Comparison of ENCODE assay signal across 21 cellular contexts in genomic region chr2:228245601-228246000, GRCh38.
A peak's percentile ranks its signal among the peaks of the same experiment; 100 is the strongest.
DNase-seq lines count a peak whose midpoint lies in the region; ATAC-seq, FAIRE-seq and TF ChIP-seq lines count a peak whose summit lies in the region.
"Had no signal": no experiment of that assay in that cellular context is flagged by ENCODE, and none has a peak within 500 bp of the region (broad histone marks: within the 10 kb centered on the region; RNA-seq: fewer than 3 reads in every experiment).

No MANE protein-coding gene starts in this region.

- H3K4me3 Mint-ChIP-seq in activated CD8-positive, alpha-beta T cell treated with anti-CD3 and anti-CD28 coated beads, Interleukin-2, amount 10 ng/mL, durations not matched to agents 7 days and 5 days: no peak overlapping the region
- H3K4me3 Mint-ChIP-seq: CD4-positive, CD25-positive, alpha-beta regulatory T cell; HFFc6 had no signal

- H3K79me2 ChIP-seq in H1 (ENCODE audit: control insufficient read depth in 1 of 2, insufficient read depth in 2 of 2, low read length in 2 of 2): no peaks in the 10 kb centered on the region

- POLR2A ChIA-PET in H1 (lab: Charles Lee; ENCODE audit: partially characterized antibody): no interaction called here
- POLR2A ChIA-PET in activated CD8-positive, alpha-beta T cell treated with anti-CD3 and anti-CD28 coated beads, Interleukin-2, amount 10 ng/mL, durations not matched to agents 7 days and 5 days (lab: Charles Lee): no interaction called here

- H4K5ac ChIP-seq in H1 (ENCODE audit: insufficient read length, low read depth, low read length): no peak overlapping the region

- H4K91ac ChIP-seq in H1 (replicated peaks; ENCODE audit: insufficient read length, low read length): no peak overlapping the region

- H3K18ac ChIP-seq in H1 (ENCODE audit: extremely low read depth, low read length): no peak overlapping the region

- no peak overlapping the region for H2BK120ac ChIP-seq in H1 (replicated peaks; ENCODE audit: low read depth, low read length)

- H3K27ac ChIP-seq in H1 (ENCODE audit: low read depth, low read length): no peak overlapping the region
- H3K27ac ChIP-seq: BLaER1 treated with 17β-estradiol and CSF1 and Interleukin-3, amounts not matched to agents 10 nM and 100 nM; HL-60 had no signal

- no peak for TF ChIP-seq CTCF in H1 (IDR thresholded peaks at IDR 0.05; ENCODE audit: control extremely low read depth in 1 of 3, insufficient read depth in 1 of 3, low read depth in 1 of 3, low read length in 3 of 3)

- no peak for ATAC-seq in GM18511 (IDR thresholded peaks at IDR 0.05; ENCODE audit: unreplicated experiment)
- no peak for ATAC-seq in activated CD8-positive, alpha-beta T cell treated with anti-CD3 and anti-CD28 coated beads, Interleukin-2, amount 10 ng/mL, durations not matched to agents 7 days and 5 days

- peak; percentile 15 for DNase-seq in NCI-H2107 treated with DMSO at 0.1 percent for 48 hours (lab: John Stamatoyannopoulos, UW; ENCODE audit: unreplicated experiment)
- DNase-seq in NCI-H2107 (lab: John Stamatoyannopoulos, UW): no peak
- peak; percentile 40 for DNase-seq in NCI-H1694 treated with DMSO at 0.1 percent for 48 hours (lab: John Stamatoyannopoulos, UW)
- peak; percentile 22 for DNase-seq in NCI-H524 treated with DMSO at 0.1 percent for 48 hours (lab: John Stamatoyannopoulos, UW)
- DNase-seq in H1 (ENCODE audit: low read depth in 1 of 2, low spot score in 2 of 2): no peak
- DNase-seq in NCI-H1048 (lab: John Stamatoyannopoulos, UW): no peak
- no peak for DNase-seq in activated CD8-positive, alpha-beta T cell treated with anti-CD3 and anti-CD28 coated beads, Interleukin-2, amount 10 ng/mL, durations not matched to agents 7 days and 5 days
- DNase-seq: 8988T; AML-193; Calu3; CD4-positive, CD25-positive, alpha-beta regulatory T cell; DMS153; DMS79 treated with DMSO at 0.1 percent for 48 hours; EL; GDM1; HCEC 1CT; HFFc6 had no signal

- no peak overlapping the region for H3K56ac ChIP-seq in H1 (replicated peaks; ENCODE audit: insufficient read length, low read depth, low read length)

- no peak overlapping the region for H3K4me3 ChIP-seq in H1 (ENCODE audit: extremely low read depth in 1 of 4, insufficient read depth in 2 of 4, low read depth in 3 of 4, low read length in 4 of 4)
- H3K4me3 ChIP-seq: BLaER1 treated with 17β-estradiol and CSF1 and Interleukin-3, amounts not matched to agents 10 nM and 100 nM had no signal

- CTCF ChIA-PET in H1 (lab: Charles Lee; ENCODE audit: partially characterized antibody): interaction anchor here (1.0 kb wide), 1 partner anchor 11 kb away, joined by 4 read pairs; no protein-coding TSS in a partner anchor
- CTCF ChIA-PET in activated CD8-positive, alpha-beta T cell treated with anti-CD3 and anti-CD28 coated beads, Interleukin-2, amount 10 ng/mL, durations not matched to agents 7 days and 5 days (lab: Charles Lee): no interaction called here

- H4K8ac ChIP-seq in H1 (ENCODE audit: extremely low read depth, insufficient read depth, low read length): no peak overlapping the region

- H2AK5ac ChIP-seq in H1 (ENCODE audit: low read depth, low read length): no peak overlapping the region

- no peaks in the 10 kb centered on the region for H3K4me1 ChIP-seq in H1 (replicated peaks in 1 of 4; ENCODE audit: control insufficient read depth in 3 of 4, insufficient read depth in 4 of 4, low read length in 3 of 4)
- H3K4me1 ChIP-seq: BLaER1 treated with 17β-estradiol and CSF1 and Interleukin-3, amounts not matched to agents 10 nM and 100 nM had no signal

- no peaks in the 10 kb centered on the region; the same call in 1 of the 2 replicates for H3K23me2 ChIP-seq in H1 (ENCODE audit: low read depth, low read length)

- no peaks in the 10 kb centered on the region for H3K36me3 Mint-ChIP-seq in activated CD8-positive, alpha-beta T cell treated with anti-CD3 and anti-CD28 coated beads, Interleukin-2, amount 10 ng/mL, durations not matched to agents 7 days and 5 days (ENCODE audit: low read depth)
- H3K36me3 Mint-ChIP-seq: CD4-positive, CD25-positive, alpha-beta regulatory T cell had no signal

- H3K23ac ChIP-seq in H1 (ENCODE audit: insufficient read length): no peak overlapping the region

- H2BK12ac ChIP-seq in H1 (ENCODE audit: low read depth, low read length): no peak overlapping the region

- H3K9me3 ChIP-seq in H1 (ENCODE audit: insufficient read depth in 2 of 2, low read depth in 1 of 2, low read length in 1 of 2): no peaks in the 10 kb centered on the region

- TF ChIP-seq POLR2A in H1 (IDR thresholded peaks at IDR 0.05; ENCODE audit: control extremely low read depth in 1 of 2, low read depth in 2 of 2, low read length in 2 of 2): no peak

- no peak for TF ChIP-seq EP300 in H1 (IDR thresholded peaks at IDR 0.05; ENCODE audit: borderline replicate concordance in 1 of 2, low read depth in 2 of 2, low read length in 2 of 2)

- no peak overlapping the region for H3K27ac Mint-ChIP-seq in activated CD8-positive, alpha-beta T cell treated with anti-CD3 and anti-CD28 coated beads, Interleukin-2, amount 10 ng/mL, durations not matched to agents 7 days and 5 days
- H3K27ac Mint-ChIP-seq: HFFc6 had no signal

- H3K9ac ChIP-seq in H1 (replicated peaks in 1 of 4; ENCODE audit: extremely low read depth in 1 of 4, low read depth in 3 of 4, low read length in 3 of 4): no peak overlapping the region
- H3K9ac ChIP-seq: BLaER1 treated with 17β-estradiol and CSF1 and Interleukin-3, amounts not matched to agents 10 nM and 100 nM had no signal

- no peaks in the 10 kb centered on the region for H4K20me1 ChIP-seq in H1 (replicated peaks in 1 of 2; ENCODE audit: control insufficient read depth in 1 of 2, insufficient read depth in 2 of 2, low read length in 2 of 2)
- H4K20me1 ChIP-seq: BLaER1 treated with 17β-estradiol and CSF1 and Interleukin-3, amounts not matched to agents 10 nM and 100 nM had no signal

- no peak overlapping the region for H2BK20ac ChIP-seq in H1 (ENCODE audit: low read length)

- H3K4me1 Mint-ChIP-seq in activated CD8-positive, alpha-beta T cell treated with anti-CD3 and anti-CD28 coated beads, Interleukin-2, amount 10 ng/mL, durations not matched to agents 7 days and 5 days (ENCODE audit: low read depth): no peaks in the 10 kb centered on the region
- H3K4me1 Mint-ChIP-seq: CD4-positive, CD25-positive, alpha-beta regulatory T cell had no signal

- 90% methylated on average over 4 of the region's 4 CpGs; no CpG with 5 or more reads in 1 of the 2 experiments for WGBS in H1 (ENCODE audit: extremely low coverage in 1 of 2, insufficient coverage in 1 of 2, insufficient read length in 1 of 2, insufficient replicate concordance in 2 of 2, low coverage in 1 of 2, low lambda C conversion rate in 2 of 2, missing lambda C conversion rate in 1 of 2), 2 experiments

- TF ChIP-seq RAD21 in H1 (IDR thresholded peaks at IDR 0.05 in 1 of 2, conservative IDR thresholded peaks at IDR 0.05 in 1 of 2; ENCODE audit: low read depth in 2 of 2, low read length in 2 of 2): no peak

- H3K36me3 ChIP-seq in H1 (ENCODE audit: control insufficient read depth in 2 of 4, insufficient read depth in 4 of 4, low read length in 3 of 4): no peaks in the 10 kb centered on the region
- H3K36me3 ChIP-seq: BLaER1 treated with 17β-estradiol and CSF1 and Interleukin-3, amounts not matched to agents 10 nM and 100 nM had no signal

- H3K9me3 Mint-ChIP-seq in activated CD8-positive, alpha-beta T cell treated with anti-CD3 and anti-CD28 coated beads, Interleukin-2, amount 10 ng/mL, durations not matched to agents 7 days and 5 days (ENCODE audit: insufficient read depth): peaks cover 5% of the 10 kb centered on the region
- H3K9me3 Mint-ChIP-seq: HFFc6 had no signal

- H2AFZ ChIP-seq in H1 (ENCODE audit: low read length): 0 out of 2 replicates have a peak overlapping the region, but pooled peaks have one; percentile 58

- H3K27me3 Mint-ChIP-seq in activated CD8-positive, alpha-beta T cell treated with anti-CD3 and anti-CD28 coated beads, Interleukin-2, amount 10 ng/mL, durations not matched to agents 7 days and 5 days (ENCODE audit: low read depth): no peaks in the 10 kb centered on the region
- H3K27me3 Mint-ChIP-seq: CD4-positive, CD25-positive, alpha-beta regulatory T cell had no signal

- no peaks in the 10 kb centered on the region for H3K27me3 ChIP-seq in H1 (replicated peaks in 1 of 4; ENCODE audit: control insufficient read depth in 3 of 4, extremely low read depth in 1 of 4, insufficient read depth in 3 of 4, low read length in 3 of 4)
- H3K27me3 ChIP-seq: BLaER1 treated with 17β-estradiol and CSF1 and Interleukin-3, amounts not matched to agents 10 nM and 100 nM had no signal

- H2BK15ac ChIP-seq in H1 (ENCODE audit: low read length): no peak overlapping the region

- FAIRE-seq in H1 (lab: Jason Lieb, UNC): no peak
- FAIRE-seq: GM12892 had no signal

- no peak overlapping the region for H3K14ac ChIP-seq in H1 (ENCODE audit: insufficient read length)

- H3K4ac ChIP-seq in H1 (replicated peaks; ENCODE audit: insufficient read length, low read depth, low read length): no peak overlapping the region

- no peak overlapping the region for H3K4me2 ChIP-seq in H1 (ENCODE audit: insufficient read depth in 1 of 2, low read depth in 2 of 2, low read length in 2 of 2)
- H3K4me2 ChIP-seq: BLaER1 treated with 17β-estradiol and CSF1 and Interleukin-3, amounts not matched to agents 10 nM and 100 nM had no signal

- H3K79me1 ChIP-seq in H1 (ENCODE audit: low read depth, low read length): no peaks in the 10 kb centered on the region

- H2BK5ac ChIP-seq in H1 (ENCODE audit: low read depth, low read length): no peak overlapping the region

TF ChIP-seq in H1, 55 proteins besides CTCF, POLR2A, EP300 and RAD21 (continues in another document):
- no peak for TF ChIP-seq ASH2L (IDR thresholded peaks at IDR 0.05; ENCODE audit: low read length)

Comparison
In these comparisons a context has a peak if more than half of its experiments do, and no peak if none do; other contexts are left out.
1. DNase-seq: peak in NCI-H2107 treated with DMSO at 0.1 percent for 48 hours (single experiment), NCI-H1694 treated with DMSO at 0.1 percent for 48 hours (single experiment) and NCI-H524 treated with DMSO at 0.1 percent for 48 hours (single experiment); none in NCI-H2107 (single experiment), H1 (0 of 2), NCI-H1048 (single experiment) and activated CD8-positive, alpha-beta T cell treated with anti-CD3 and anti-CD28 coated beads, Interleukin-2, amount 10 ng/mL, durations not matched to agents 7 days and 5 days (single experiment).